8 cellular contexts compared by ENCODE assay signal in the genomic region with DNA sequence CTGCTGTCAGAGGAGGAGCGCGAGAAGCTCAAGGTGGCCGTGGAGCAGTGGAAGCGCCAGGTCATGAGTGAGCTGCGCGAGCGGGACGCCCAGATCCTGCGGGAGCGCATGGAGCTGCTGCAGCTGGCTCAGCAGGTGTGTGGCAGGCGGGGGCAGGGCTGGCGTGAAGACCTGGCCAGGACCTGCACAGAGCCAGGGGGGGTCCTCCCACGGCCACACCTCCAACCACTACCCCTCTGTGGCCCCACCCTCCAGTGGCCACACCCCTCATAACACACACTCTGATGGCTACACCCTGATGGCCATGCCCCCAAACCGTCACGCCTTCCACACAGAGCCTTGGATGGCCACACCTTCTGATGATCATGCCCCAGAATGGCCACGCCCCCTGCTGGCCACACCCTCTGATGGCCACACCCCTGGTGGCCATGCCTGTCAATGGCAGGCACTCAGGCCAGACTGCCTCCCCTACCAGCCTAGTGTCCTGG. TPM values are rescaled to one million over a fixed set of nuclear protein-coding genes. Genes with fewer than 3 reads are reported as not detected.
DNase-seq lines count a peak whose midpoint lies in the region; ATAC-seq and TF ChIP-seq lines count a peak whose summit lies in the region.

No MANE protein-coding gene starts in this region.

- peak overlapping the region in 1 of 2 donors; percentile 64 for H3K27ac Mint-ChIP-seq in activated naive CD4-positive, alpha-beta T cell treated with anti-CD3 and anti-CD28 coated beads, Interleukin-2, amount 50 U/mL, for 72 hours
- H3K27ac Mint-ChIP-seq in natural killer cell treated with Interleukin-12 subunit alpha and Interleukin-12 subunit beta and Interleukin-15 and Interleukin-18, amount 100 ng/mL, for 72 hours, result peak overlapping the region in 1 of 2 donors; percentile 43

- DNase-seq in NCI-H1092 treated with DMSO at 0.1 percent for 48 hours (lab: John Stamatoyannopoulos, UW), result peak; percentile 33
- no peak for DNase-seq in NCI-H1092 (lab: John Stamatoyannopoulos, UW)
- peak; percentile 46 for DNase-seq in NCI-H2107 treated with DMSO at 0.1 percent for 48 hours (lab: John Stamatoyannopoulos, UW; ENCODE audit: unreplicated experiment)
- peak in 1 of 2 donors; percentile 85 for DNase-seq in activated naive CD4-positive, alpha-beta T cell treated with anti-CD3 and anti-CD28 coated beads, Interleukin-2, amount 50 U/mL, for 72 hours (ENCODE audit: low spot score in 2 of 2)
- DNase-seq in natural killer cell treated with Interleukin-12 subunit alpha and Interleukin-12 subunit beta and Interleukin-15 and Interleukin-18, amount 100 ng/mL, for 72 hours (ENCODE audit: low spot score), result no peak
- DNase-seq in omental fat pad (ENCODE audit: low spot score), result no peak
- no peak for DNase-seq in NCI-H446 treated with DMSO at 0.1 percent for 48 hours (lab: John Stamatoyannopoulos, UW)

- H3K36me3 ChIP-seq in HEK293 (ENCODE audit: control insufficient read depth in 2 of 2, insufficient read depth in 1 of 2, low read length in 2 of 2), result no peaks in the 10 kb centered on the region

- peak; percentile 35 to 66 for ATAC-seq in activated naive CD4-positive, alpha-beta T cell treated with anti-CD3 and anti-CD28 coated beads, Interleukin-2, amount 50 U/mL, for 72 hours
- peak; percentile 55 to 84 for ATAC-seq in natural killer cell treated with Interleukin-12 subunit alpha and Interleukin-12 subunit beta and Interleukin-15 and Interleukin-18, amount 100 ng/mL, for 72 hours
- ATAC-seq in omental fat pad (ENCODE audit: low FRiP score), result no peak

- no peak overlapping the region for H3K4me3 Mint-ChIP-seq in natural killer cell treated with Interleukin-12 subunit alpha and Interleukin-12 subunit beta and Interleukin-15 and Interleukin-18, amount 100 ng/mL, for 72 hours

- POLR2A ChIA-PET in HEK293 (lab: Yijun Ruan, JAX), result no interaction called here

- peaks cover 5 to 7% of the 10 kb centered on the region in 2 donors for H3K36me3 Mint-ChIP-seq in activated naive CD4-positive, alpha-beta T cell treated with anti-CD3 and anti-CD28 coated beads, Interleukin-2, amount 50 U/mL, for 72 hours
- peaks cover 6% of the 10 kb centered on the region for H3K36me3 Mint-ChIP-seq in natural killer cell treated with Interleukin-12 subunit alpha and Interleukin-12 subunit beta and Interleukin-15 and Interleukin-18, amount 100 ng/mL, for 72 hours

- no peaks in the 10 kb centered on the region for H3K9me3 ChIP-seq in HEK293 (ENCODE audit: control insufficient read depth, insufficient read depth, low read depth, low read length)

- H3K27me3 Mint-ChIP-seq in natural killer cell treated with Interleukin-12 subunit alpha and Interleukin-12 subunit beta and Interleukin-15 and Interleukin-18, amount 100 ng/mL, for 72 hours, result no peaks in the 10 kb centered on the region

- peaks cover 0 to 4% of the 10 kb centered on the region in 2 donors for H3K9me3 Mint-ChIP-seq in activated naive CD4-positive, alpha-beta T cell treated with anti-CD3 and anti-CD28 coated beads, Interleukin-2, amount 50 U/mL, for 72 hours
- H3K9me3 Mint-ChIP-seq in natural killer cell treated with Interleukin-12 subunit alpha and Interleukin-12 subunit beta and Interleukin-15 and Interleukin-18, amount 100 ng/mL, for 72 hours, result no peaks in the 10 kb centered on the region

- TF ChIP-seq CTCF in HEK293 (tag by site-specific recombination; IDR thresholded peaks at IDR 0.05) (peak; percentile 71), omental fat pad (IDR thresholded peaks at IDR 0.05) (no peak)

- no peak overlapping the region for H3K4me3 ChIP-seq in HEK293 (ENCODE audit: low read depth, low read length)

- no peak overlapping the region for H3K27ac ChIP-seq in HEK293 (ENCODE audit: extremely low read depth, low read depth, low read length)

- peaks cover 18 to 22% of the 10 kb centered on the region in 2 donors for H3K4me1 Mint-ChIP-seq in natural killer cell treated with Interleukin-12 subunit alpha and Interleukin-12 subunit beta and Interleukin-15 and Interleukin-18, amount 100 ng/mL, for 72 hours (ENCODE audit: low read depth in 2 of 2)

- no peaks in the 10 kb centered on the region; the same call in 1 of the 2 replicates for H3K4me1 ChIP-seq in HEK293 (ENCODE audit: control insufficient read depth, insufficient read depth, low read length)

- CTCF ChIA-PET in HEK293 (lab: Yijun Ruan, JAX), result interaction anchor here (1.7 kb wide), 1 partner anchor 21 kb away, joined by 7 read pairs; no protein-coding TSS in a partner anchor

TF ChIP-seq in HEK293, 187 proteins besides CTCF, POLR2A, EP300 and RAD21 (continues in another document):
- TF ChIP-seq ZNF558 (tag by site-specific recombination; IDR thresholded peaks at IDR 0.05) (no peak), ZNF311 (tag by site-specific recombination; IDR thresholded peaks at IDR 0.05; ENCODE audit: borderline replicate concordance) (no peak), ZNF157 (tag by site-specific recombination; IDR thresholded peaks at IDR 0.05) (no peak), ZBTB11 (tag by site-specific recombination; conservative IDR thresholded peaks at IDR 0.05; ENCODE audit: low read depth) (no peak), ZNF473 (tag by site-specific recombination; IDR thresholded peaks at IDR 0.05) (no peak), IKZF3 (tag by site-specific recombination; IDR thresholded peaks at IDR 0.05) (no peak), ZNF747 (tag by site-specific recombination; IDR thresholded peaks at IDR 0.05) (no peak), ZNF148 (tag by site-specific recombination; IDR thresholded peaks at IDR 0.05; ENCODE audit: borderline replicate concordance) (no peak), ZSCAN18 (tag by site-specific recombination; IDR thresholded peaks at IDR 0.05) (no peak), ZFP69B (tag by site-specific recombination; IDR thresholded peaks at IDR 0.05) (peak; percentile 29; the same call in 1 of the 2 replicates), KLF9 (tag by site-specific recombination; IDR thresholded peaks at IDR 0.05; ENCODE audit: low read depth) (peak; percentile 95), MEIS1 (CRISPR knock-in tag; IDR thresholded peaks at IDR 0.05; ENCODE audit: borderline replicate concordance) (no peak), KLF8 (tag by site-specific recombination; IDR thresholded peaks at IDR 0.05) (peak; percentile 87; the same call in 1 of the 2 replicates), ZNF548 (tag by site-specific recombination; IDR thresholded peaks at IDR 0.05) (no peak)

RNA-seq across cellular contexts. Expression of gene DPYSL4, which starts 23.4 kb away (rescaled TPM):
- total RNA-seq in activated naive CD4-positive, alpha-beta T cell treated with anti-CD3 and anti-CD28 coated beads, Interleukin-2, amount 50 U/mL, for 72 hours, result 10 to 100 TPM in 1 of 2 donors, 1 to 10 TPM in 1; 2.8 to 65.2 TPM
- total RNA-seq in natural killer cell treated with Interleukin-12 subunit alpha and Interleukin-12 subunit beta and Interleukin-15 and Interleukin-18, amount 100 ng/mL, for 72 hours, result 10 to 100 TPM in 1 of 2 donors, 1 to 10 TPM in 1; 6.5 to 19.2 TPM
- total RNA-seq in omental fat pad, result 1 to 10 TPM in 1 of 4 donors, under 1 TPM in 3; 0.69 to 3.0 (median 0.81) TPM

Comparison
In these comparisons a context has a peak if more than half of its experiments do, and no peak if none do; other contexts are left out.
1. DNase-seq: peak in NCI-H1092 treated with DMSO at 0.1 percent for 48 hours (single experiment) and NCI-H2107 treated with DMSO at 0.1 percent for 48 hours (single experiment); none in NCI-H1092 (single experiment), natural killer cell treated with Interleukin-12 subunit alpha and Interleukin-12 subunit beta and Interleukin-15 and Interleukin-18, amount 100 ng/mL, for 72 hours (single experiment), omental fat pad (single experiment) and NCI-H446 treated with DMSO at 0.1 percent for 48 hours (single experiment).